Comparison of ENCODE assay signal across 10 cellular contexts in genomic region chr12:104460973-104461693, GRCh38. TPM values are rescaled to one million over a fixed set of nuclear protein-coding genes. Genes with fewer than 3 reads are reported as not detected.
DNase-seq lines count a peak whose midpoint lies in the region; ATAC-seq and TF ChIP-seq lines count a peak whose summit lies in the region.
"Had no signal": no experiment of that assay in that cellular context is flagged by ENCODE, and none has a peak within 500 bp of the region (broad histone marks: within the 10 kb centered on the region; RNA-seq: fewer than 3 reads in every experiment).

No MANE protein-coding gene starts in this region.

- H3K9me3 ChIP-seq in KOPT-K1 (ENCODE audit: insufficient read depth, low read length, poor library complexity, severe bottlenecking): no peaks in the 10 kb centered on the region
- H3K9me3 ChIP-seq: pancreas, SJSA1 had no signal

- H3K27ac Mint-ChIP-seq in activated naive CD8-positive, alpha-beta T cell treated with anti-CD3 and anti-CD28 coated beads, Interleukin-2, amount 10 ng/mL, durations not matched to agents 7 days and 5 days: peak overlapping the region; percentile 70
- H3K27ac Mint-ChIP-seq in natural killer cell: peak overlapping the region; percentile 91 to 93

- peaks cover 49% of the 10 kb centered on the region for H3K36me3 ChIP-seq in KOPT-K1 (ENCODE audit: insufficient read depth, low read length)
- H3K36me3 ChIP-seq: pancreas, SJSA1 had no signal

- no peak for TF ChIP-seq CTCF in natural killer cell (IDR thresholded peaks at IDR 0.05)

- peaks cover 20% of the 10 kb centered on the region for H3K36me3 Mint-ChIP-seq in activated naive CD8-positive, alpha-beta T cell treated with anti-CD3 and anti-CD28 coated beads, Interleukin-2, amount 10 ng/mL, durations not matched to agents 7 days and 5 days
- no peaks in the 10 kb centered on the region for H3K36me3 Mint-ChIP-seq in natural killer cell

- DNase-seq in DMS79 treated with DMSO at 0.1 percent for 48 hours (lab: John Stamatoyannopoulos, UW) (peak; percentile 39), natural killer cell (no peak), left lobe of liver (ENCODE audit: low spot score) (no peak)
- DNase-seq in activated naive CD8-positive, alpha-beta T cell treated with anti-CD3 and anti-CD28 coated beads, Interleukin-2, amount 10 ng/mL, durations not matched to agents 7 days and 5 days: no peak
- no peak for DNase-seq in activated effector memory CD4-positive, alpha-beta T cell treated with Interleukin-2 at 50 U/mL for 16 hours
- DNase-seq: pancreas; stimulated activated CD4-positive, alpha-beta T cell treated with anti-CD3 and anti-CD28 coated beads, Interleukin-2, amount 100 ng/mL, for 24 hours had no signal

- POLR2A ChIA-PET in activated naive CD8-positive, alpha-beta T cell treated with anti-CD3 and anti-CD28 coated beads, Interleukin-2, amount 10 ng/mL, durations not matched to agents 7 days and 5 days (lab: Charles Lee): interaction anchor here (0.7 to 6.8 kb wide), 5 partner anchors 12 to 107 kb away, joined by 3 to 63 read pairs (median 3); no protein-coding TSS in a partner anchor

- no peaks in the 10 kb centered on the region for H3K9me3 Mint-ChIP-seq in activated naive CD8-positive, alpha-beta T cell treated with anti-CD3 and anti-CD28 coated beads, Interleukin-2, amount 10 ng/mL, durations not matched to agents 7 days and 5 days
- no peaks in the 10 kb centered on the region for H3K9me3 Mint-ChIP-seq in natural killer cell

- peak overlapping the region; percentile 99 for H3K4me3 Mint-ChIP-seq in activated naive CD8-positive, alpha-beta T cell treated with anti-CD3 and anti-CD28 coated beads, Interleukin-2, amount 10 ng/mL, durations not matched to agents 7 days and 5 days
- H3K4me3 Mint-ChIP-seq in natural killer cell: peak overlapping the region; percentile 99

- ATAC-seq in activated naive CD8-positive, alpha-beta T cell treated with anti-CD3 and anti-CD28 coated beads, Interleukin-2, amount 10 ng/mL, durations not matched to agents 7 days and 5 days (ENCODE audit: low read depth): no peak
- ATAC-seq in natural killer cell (no peak), left lobe of liver (no peak), SK-N-SH treated with all-trans-retinoic acid at 6 μM for 48 hours (no peak)
- ATAC-seq: pancreas had no signal

- intact Hi-C loops in natural killer cell (cut with micrococcal nuclease): no loop called here

- peak overlapping the region; percentile 96 for H3K27ac ChIP-seq in KOPT-K1 (ENCODE audit: low read depth, low read length, poor library complexity, severe bottlenecking)
- H3K27ac ChIP-seq: pancreas, SJSA1 had no signal

- H3K4me1 Mint-ChIP-seq in activated naive CD8-positive, alpha-beta T cell treated with anti-CD3 and anti-CD28 coated beads, Interleukin-2, amount 10 ng/mL, durations not matched to agents 7 days and 5 days: peaks cover 51% of the 10 kb centered on the region
- H3K4me1 Mint-ChIP-seq in natural killer cell: peaks cover 71 to 72% of the 10 kb centered on the region in 2 donors

- no peaks in the 10 kb centered on the region for H3K27me3 Mint-ChIP-seq in activated naive CD8-positive, alpha-beta T cell treated with anti-CD3 and anti-CD28 coated beads, Interleukin-2, amount 10 ng/mL, durations not matched to agents 7 days and 5 days
- no peaks in the 10 kb centered on the region for H3K27me3 Mint-ChIP-seq in natural killer cell (ENCODE audit: low read depth in 2 of 2)

TF ChIP-seq in SK-N-SH treated with all-trans-retinoic acid at 6 μM for 48 hours, 23 proteins besides CTCF, POLR2A, EP300 and RAD21:
- TF ChIP-seq TCF4 (CRISPR knock-in tag; IDR thresholded peaks at IDR 0.05; ENCODE audit: borderline replicate concordance) (no peak), ISL1 (CRISPR knock-in tag; IDR thresholded peaks at IDR 0.05) (no peak), GLIS3 (CRISPR knock-in tag; IDR thresholded peaks at IDR 0.05) (no peak), CREB5 (CRISPR knock-in tag; IDR thresholded peaks at IDR 0.05; ENCODE audit: low read depth) (no peak), PPARA (CRISPR knock-in tag; IDR thresholded peaks at IDR 0.05; ENCODE audit: borderline replicate concordance) (no peak), TSHZ2 (CRISPR knock-in tag; IDR thresholded peaks at IDR 0.05) (no peak)

RNA-seq across cellular contexts. Expression of gene CHST11, which starts 4.4 kb away (rescaled TPM):
- 10 to 100 TPM; 64.9 to 72.9 TPM for total RNA-seq in activated naive CD8-positive, alpha-beta T cell treated with anti-CD3 and anti-CD28 coated beads, Interleukin-2, amount 10 ng/mL, durations not matched to agents 7 days and 5 days
- total RNA-seq in natural killer cell: 100 to 1,000 TPM in 1 of 3 donors, 10 to 100 TPM in 2; 85.3 to 118 (median 96.1) TPM
- 1.2 TPM for total RNA-seq in left lobe of liver

Comparison
In these comparisons a context has a peak if more than half of its experiments do, and no peak if none do; other contexts are left out.
1. RNA of gene CHST11, which starts 4.4 kb away (total RNA-seq): 85.3 to 118 TPM in natural killer cell and 64.9 to 72.9 TPM in activated naive CD8-positive, alpha-beta T cell treated with anti-CD3 and anti-CD28 coated beads, Interleukin-2, amount 10 ng/mL, durations not matched to agents 7 days and 5 days; 1.2 TPM in left lobe of liver (single experiment); every median in the first group is over 10 times any median in the second.